In the genomic region with DNA sequence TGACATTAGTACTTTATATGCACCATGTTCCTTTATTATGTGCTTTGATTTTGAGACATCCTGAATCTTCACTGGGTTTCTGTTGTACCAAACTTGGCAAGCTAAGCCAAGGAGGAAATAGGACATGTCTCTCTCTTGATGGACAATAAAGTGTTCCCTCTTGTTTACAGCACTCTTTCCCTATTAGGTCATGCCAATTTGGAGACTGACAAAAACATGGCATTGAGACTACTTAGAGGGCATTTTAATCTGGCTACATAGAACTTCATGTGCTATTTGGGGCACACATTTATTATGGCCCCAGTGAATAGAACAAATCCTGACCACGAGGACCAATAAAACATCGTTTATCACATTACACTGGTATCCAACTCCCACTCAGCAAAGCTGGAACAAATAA, we compare ENCODE assay signal across 27 cellular contexts.
DNase-seq lines count a peak whose midpoint lies in the region; ATAC-seq, FAIRE-seq and TF ChIP-seq lines count a peak whose summit lies in the region.
"Had no signal": no experiment of that assay in that cellular context is flagged by ENCODE, and none has a peak within 500 bp of the region (broad histone marks: within the 10 kb centered on the region; RNA-seq: fewer than 3 reads in every experiment).

No MANE protein-coding gene starts in this region.

- no peak overlapping the region for H2BK120ac ChIP-seq in mesendoderm (ENCODE audit: low read depth, low read length)

- FAIRE-seq in endothelial cell of umbilical vein (lab: Jason Lieb, UNC) = no peak
- FAIRE-seq: urothelium cell line had no signal

- no peak overlapping the region for H3K23ac ChIP-seq in mesendoderm (ENCODE audit: low read length)

- H3K4me1 ChIP-seq in endothelial cell of umbilical vein (ENCODE audit: control insufficient read depth, extremely low read depth, insufficient read depth, low read length) = peaks cover 27% of the 10 kb centered on the region
- H3K4me1 ChIP-seq in mesendoderm (ENCODE audit: control insufficient read depth, low read depth, low read length) = peaks cover 3% of the 10 kb centered on the region
- H3K4me1 ChIP-seq in uterus = no peaks in the 10 kb centered on the region

- no peak overlapping the region for H3K4ac ChIP-seq in mesendoderm (ENCODE audit: low read depth, low read length)

- H3K9ac ChIP-seq in endothelial cell of umbilical vein (replicated peaks; ENCODE audit: extremely low read depth, insufficient read depth, low read length) (no peak overlapping the region), mesendoderm (ENCODE audit: low read length) (no peak overlapping the region)

- no peak for ATAC-seq in GM19397 (IDR thresholded peaks at IDR 0.05; ENCODE audit: unreplicated experiment)
- no peak for ATAC-seq in left cardiac atrium
- no peak for ATAC-seq in effector memory CD8-positive, alpha-beta T cell (replicated peaks)
- ATAC-seq: body of pancreas; natural killer cell treated with Interleukin-12 subunit alpha and Interleukin-12 subunit beta and Interleukin-15 and Interleukin-18, amount 100 ng/mL, for 72 hours had no signal

- H3K27me3 Mint-ChIP-seq in effector memory CD8-positive, alpha-beta T cell = no peaks in the 10 kb centered on the region
- H3K27me3 Mint-ChIP-seq: natural killer cell treated with Interleukin-12 subunit alpha and Interleukin-12 subunit beta and Interleukin-15 and Interleukin-18, amount 100 ng/mL, for 72 hours had no signal

- H4K5ac ChIP-seq in mesendoderm (ENCODE audit: low read length) = no peak overlapping the region

- H2BK15ac ChIP-seq in mesendoderm (replicated peaks; ENCODE audit: low read depth) = peak overlapping the region; percentile 88

- H3K4me2 ChIP-seq in endothelial cell of umbilical vein (ENCODE audit: insufficient read depth, low read length) (no peak overlapping the region), mesendoderm (ENCODE audit: low read length) (no peak overlapping the region)

- H3K4me3 ChIP-seq in endothelial cell of umbilical vein (replicated peaks in 1 of 3; ENCODE audit: insufficient read depth in 1 of 3, low read depth in 1 of 3, low read length in 3 of 3) (no peak overlapping the region), mesendoderm (ENCODE audit: low read length) (no peak overlapping the region), uterus (no peak overlapping the region)
- H3K4me3 ChIP-seq: body of pancreas, heart right ventricle, ovary had no signal

- peak overlapping the region; percentile 1 for H3K18ac ChIP-seq in mesendoderm (ENCODE audit: low read length)

- no peaks in the 10 kb centered on the region for H4K20me1 ChIP-seq in endothelial cell of umbilical vein (replicated peaks; ENCODE audit: control insufficient read depth, extremely low read depth, insufficient read depth, low read length)

- no peaks in the 10 kb centered on the region for H3K9me3 Mint-ChIP-seq in effector memory CD8-positive, alpha-beta T cell

- H3K9me3 ChIP-seq in endothelial cell of umbilical vein (replicated peaks; ENCODE audit: control insufficient read depth, insufficient read depth, low read length) = no peaks in the 10 kb centered on the region
- H3K9me3 ChIP-seq in uterus = no peaks in the 10 kb centered on the region
- H3K9me3 ChIP-seq: body of pancreas, ovary had no signal

- intact Hi-C loops in endothelial cell of umbilical vein (cut with micrococcal nuclease) (no loop called here), uterus (cut with DNase I; ENCODE audit: low total_unique reads) (no loop called here), left cardiac atrium (cut with DNase I) (loop anchor here in 1 of 2 donors (10.0 kb wide), 1 partner anchor 46 kb away; no protein-coding TSS in a partner anchor)

- no peak for TF ChIP-seq CTCF in endothelial cell of umbilical vein (IDR thresholded peaks at IDR 0.05; ENCODE audit: extremely low read depth in 1 of 2, insufficient read depth in 1 of 2, low read depth in 1 of 2, low read length in 2 of 2)
- no peak for TF ChIP-seq CTCF in uterus (IDR thresholded peaks at IDR 0.05)

- no peak overlapping the region for H2AK5ac ChIP-seq in mesendoderm (ENCODE audit: low read length)

- H3K27me3 ChIP-seq in endothelial cell of umbilical vein (ENCODE audit: control insufficient read depth in 2 of 2, insufficient read depth in 2 of 2, low read length in 2 of 2) (no peaks in the 10 kb centered on the region), mesendoderm (ENCODE audit: insufficient read depth, low read length, poor library complexity) (no peaks in the 10 kb centered on the region), uterus (no peaks in the 10 kb centered on the region)
- H3K27me3 ChIP-seq: body of pancreas, heart right ventricle, ovary had no signal

- no TSS peak for BruUV-seq in endothelial cell of umbilical vein (replicated peaks; lab: Mats Ljungman, UMichigan)

- no peaks in the 10 kb centered on the region for H3K79me2 ChIP-seq in endothelial cell of umbilical vein (ENCODE audit: control insufficient read depth, insufficient read depth, low read length)
- no peaks in the 10 kb centered on the region for H3K79me2 ChIP-seq in mesendoderm (ENCODE audit: control insufficient read depth, insufficient read depth, low read length)

- H2AFZ ChIP-seq in endothelial cell of umbilical vein (ENCODE audit: low read depth, low read length) = peak overlapping the region; percentile 19

- no peak overlapping the region for H4K8ac ChIP-seq in mesendoderm (ENCODE audit: low read depth, low read length)

- no peak overlapping the region for H3K56ac ChIP-seq in mesendoderm (ENCODE audit: low read length)

- no peak overlapping the region for H3K27ac Mint-ChIP-seq in effector memory CD8-positive, alpha-beta T cell
- H3K27ac Mint-ChIP-seq: CD4-positive, CD25-positive, alpha-beta regulatory T cell; T-helper 2 cell treated with Interferon-gamma antibody and Interleukin-4, amounts not matched to agents 5 μg/mL and 100 μg/mL, for 36 hours had no signal

- CTCF ChIA-PET in endothelial cell of umbilical vein (lab: Charles Lee) = interaction anchor here (1.7 to 5.9 kb wide), 5 partner anchors 12 to 131 kb away, joined by 6 to 56 read pairs (median 13); no protein-coding TSS in a partner anchor

- no peak overlapping the region for H2BK5ac ChIP-seq in mesendoderm (ENCODE audit: low read length)

- H3K36me3 Mint-ChIP-seq in effector memory CD8-positive, alpha-beta T cell (ENCODE audit: insufficient read depth) = no peaks in the 10 kb centered on the region
- H3K36me3 Mint-ChIP-seq: CD4-positive, CD25-positive, alpha-beta regulatory T cell had no signal

- no CpG with 5 or more reads among the region's 2 CpGs for WGBS in mesendoderm (ENCODE audit: extremely low coverage, insufficient coverage, low lambda C conversion rate)

- H3K9me1 ChIP-seq in endothelial cell of umbilical vein (replicated peaks; ENCODE audit: control insufficient read depth, extremely low read depth, insufficient read depth, low read length) = no peaks in the 10 kb centered on the region

- no peaks in the 10 kb centered on the region for H3K4me1 Mint-ChIP-seq in effector memory CD8-positive, alpha-beta T cell (ENCODE audit: low read depth in 2 of 2)

- no peak overlapping the region for H3K4me3 Mint-ChIP-seq in effector memory CD8-positive, alpha-beta T cell
- H3K4me3 Mint-ChIP-seq: CD4-positive, CD25-positive, alpha-beta regulatory T cell; natural killer cell treated with Interleukin-12 subunit alpha and Interleukin-12 subunit beta and Interleukin-15 and Interleukin-18, amount 100 ng/mL, for 72 hours; T-helper 2 cell treated with Interferon-gamma antibody and Interleukin-4, amounts not matched to agents 5 μg/mL and 100 μg/mL, for 36 hours had no signal

- no peak for TF ChIP-seq POLR2A in endothelial cell of umbilical vein (IDR thresholded peaks at IDR 0.05; ENCODE audit: low read depth, low read length)
- no peak for TF ChIP-seq POLR2A in uterus (IDR thresholded peaks at IDR 0.05)

- DNase-seq in DMS 273 (lab: John Stamatoyannopoulos, UW; ENCODE audit: unreplicated experiment) (peak; percentile 18), DMS 273 treated with DMSO at 0.1 percent for 48 hours (lab: John Stamatoyannopoulos, UW) (no peak), endothelial cell of umbilical vein (ENCODE audit: low read depth, low spot score) (peak; percentile 58), mesendoderm (no peak), uterus (no peak), left cardiac atrium (no peak)
- no peak for DNase-seq in effector memory CD8-positive, alpha-beta T cell
- DNase-seq: activated CD4-positive, alpha-beta T cell treated with anti-CD3 and anti-CD28 coated beads for 4 hours; activated T-cell treated with anti-CD3 and anti-CD28 coated beads, Interleukin-2, amount 50 U/mL, for 1 hour; body of pancreas; CD4-positive, CD25-positive, alpha-beta regulatory T cell; erythroblast; H7; heart right ventricle; NCI-H1105 treated with DMSO at 0.1 percent for 48 hours; NCI-H2029 treated with DMSO at 0.1 percent for 48 hours; NCI-H526 treated with DMSO at 0.1 percent for 48 hours; ovary; retina; Right ventricle myocardium superior; stimulated activated CD4-positive, alpha-beta T cell treated with anti-CD3 and anti-CD28 coated beads, Interleukin-4, amount 100 ng/mL, for 1 hour; substantia nigra had no signal

- dilution Hi-C loops in endothelial cell of umbilical vein (cut with MboI; ENCODE audit: extremely low pct_ligation_motif_present, low sequenced_read_pairs) = no loop called here

- POLR2A ChIA-PET in endothelial cell of umbilical vein (lab: Charles Lee) = no interaction called here

- H3K36me3 ChIP-seq in endothelial cell of umbilical vein (ENCODE audit: control insufficient read depth in 2 of 2, extremely low read depth in 1 of 2, insufficient read depth in 2 of 2, low read length in 2 of 2) = no peaks in the 10 kb centered on the region
- no peaks in the 10 kb centered on the region for H3K36me3 ChIP-seq in mesendoderm (ENCODE audit: control insufficient read depth, insufficient read depth, low read length)
- H3K36me3 ChIP-seq in uterus = no peaks in the 10 kb centered on the region
- H3K36me3 ChIP-seq: heart right ventricle, ovary had no signal

- H3K27ac ChIP-seq in endothelial cell of umbilical vein (ENCODE audit: insufficient read depth, low read depth, low read length) (no peak overlapping the region), mesendoderm (ENCODE audit: low read depth, low read length) (no peak overlapping the region), uterus (peak overlapping the region; percentile 39 to 58)
- H3K27ac ChIP-seq: 22Rv1, ovary had no signal

- H3K79me1 ChIP-seq in mesendoderm (ENCODE audit: low read length) = no peaks in the 10 kb centered on the region

TF ChIP-seq in endothelial cell of umbilical vein, 7 proteins besides CTCF, POLR2A, EP300 and RAD21 (continues in another document):
- TF ChIP-seq GATA2 (IDR thresholded peaks at IDR 0.05; ENCODE audit: insufficient read depth, insufficient read length, low read depth, low read length) (no peak), POLR2AphosphoS5 (IDR thresholded peaks at IDR 0.05; ENCODE audit: insufficient read depth, low read depth, low read length) (no peak), EZH2 (IDR thresholded peaks at IDR 0.05; ENCODE audit: borderline replicate concordance, low read depth, low read length, severe bottlenecking) (no peak), FOS (IDR thresholded peaks at IDR 0.05; ENCODE audit: borderline replicate concordance, insufficient read depth, low read length) (no peak), JUN (IDR thresholded peaks at IDR 0.05; ENCODE audit: borderline replicate concordance, insufficient read depth, insufficient read length, low read depth) (no peak)

Comparison
In these comparisons a context has a peak if more than half of its experiments do, and no peak if none do; other contexts are left out.
1. DNase-seq: peak in DMS 273 (single experiment) and endothelial cell of umbilical vein (single experiment); none in DMS 273 treated with DMSO at 0.1 percent for 48 hours (single experiment), mesendoderm (single experiment), uterus (0 of 2), left cardiac atrium (single experiment) and effector memory CD8-positive, alpha-beta T cell (0 of 3).
2. H3K27ac ChIP-seq: peak in uterus (2 of 2); none in endothelial cell of umbilical vein (single experiment) and mesendoderm (single experiment).